Comparison of ENCODE assay signal across 21 cellular contexts in the genomic region with DNA sequence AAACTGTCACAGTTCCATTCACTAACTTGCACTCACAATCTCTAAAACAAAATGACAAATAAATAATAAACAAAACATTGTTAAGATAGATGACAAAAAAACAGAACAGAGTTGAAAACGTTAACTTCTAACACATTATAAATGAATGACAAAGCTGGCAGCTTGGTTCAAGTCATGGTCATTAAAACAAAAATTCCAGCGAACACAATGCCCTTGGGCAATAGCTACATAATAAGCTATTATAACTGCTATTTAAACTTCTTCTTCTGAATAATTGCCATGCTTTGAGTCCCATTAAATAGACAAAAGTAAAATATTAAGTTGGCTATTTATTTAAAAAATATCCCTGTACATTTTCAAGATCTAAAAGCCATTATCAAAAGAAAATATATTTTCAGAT. TPM values are rescaled to one million over a fixed set of nuclear protein-coding genes. Genes with fewer than 3 reads are reported as not detected.
DNase-seq lines count a peak whose midpoint lies in the region; ATAC-seq and TF ChIP-seq lines count a peak whose summit lies in the region.
"Had no signal": no experiment of that assay in that cellular context is flagged by ENCODE, and none has a peak within 500 bp of the region (broad histone marks: within the 10 kb centered on the region; RNA-seq: fewer than 3 reads in every experiment).

No MANE protein-coding gene starts in this region.

- DNase-seq in natural killer cell: no peak
- no peak for DNase-seq in natural killer cell treated with Interleukin-12 subunit alpha and Interleukin-12 subunit beta and Interleukin-15 and Interleukin-18, amount 100 ng/mL, for 72 hours (ENCODE audit: low spot score)
- no peak for DNase-seq in WTC11 (ENCODE audit: low spot score)
- no peak for DNase-seq in mesothelial cell of epicardium (ENCODE audit: low spot score in 2 of 2, unreplicated experiment in 2 of 2)
- DNase-seq in NK-92 (lab: John Stamatoyannopoulos, UW; ENCODE audit: unreplicated experiment): no peak
- DNase-seq in D341Med (ENCODE audit: low spot score): no peak
- no peak for DNase-seq in NCI-H2227 (lab: John Stamatoyannopoulos, UW; ENCODE audit: unreplicated experiment)
- DNase-seq: activated CD8-positive, alpha-beta memory T cell treated with anti-CD3 and anti-CD28 coated beads for 24 hours; activated naive CD4-positive, alpha-beta T cell treated with anti-CD3 and anti-CD28 coated beads for 36 hours; activated T-cell treated with anti-CD3 and anti-CD28 coated beads, Interleukin-2, amount 50 U/mL, for 48 hours; amniotic stem cell; effector CD8-positive, alpha-beta T cell; foreskin keratinocyte; IMR-90; left colon; mesendoderm; NCI-H2081; NCI-H345; NCI-H774; psoas muscle; stimulated activated naive CD8-positive, alpha-beta T cell treated with anti-CD3 and anti-CD28 coated beads, Interleukin-15, Interleukin-2, amounts not matched to agents 100 U/mL and 50 U/mL, for 24 hours had no signal

- CTCF ChIA-PET in WTC11 (lab: Charles Lee): no interaction called here

- no peaks in the 10 kb centered on the region for H3K36me3 Mint-ChIP-seq in natural killer cell
- H3K36me3 Mint-ChIP-seq in natural killer cell treated with Interleukin-12 subunit alpha and Interleukin-12 subunit beta and Interleukin-15 and Interleukin-18, amount 100 ng/mL, for 72 hours: peaks cover 35% of the 10 kb centered on the region
- H3K36me3 Mint-ChIP-seq in WTC11: peaks cover 12% of the 10 kb centered on the region
- H3K36me3 Mint-ChIP-seq in mesothelial cell of epicardium: peaks cover 24% of the 10 kb centered on the region

- intact Hi-C loops in natural killer cell (cut with micrococcal nuclease): no loop called here

- H3K27me3 Mint-ChIP-seq in natural killer cell (ENCODE audit: low read depth in 2 of 2) (no peaks in the 10 kb centered on the region), WTC11 (ENCODE audit: low read depth) (no peaks in the 10 kb centered on the region), mesothelial cell of epicardium (ENCODE audit: low read depth) (no peaks in the 10 kb centered on the region)
- H3K27me3 Mint-ChIP-seq in natural killer cell treated with Interleukin-12 subunit alpha and Interleukin-12 subunit beta and Interleukin-15 and Interleukin-18, amount 100 ng/mL, for 72 hours: no peaks in the 10 kb centered on the region

- H3K4me3 Mint-ChIP-seq in natural killer cell (no peak overlapping the region), WTC11 (no peak overlapping the region), mesothelial cell of epicardium (no peak overlapping the region)
- no peak overlapping the region for H3K4me3 Mint-ChIP-seq in natural killer cell treated with Interleukin-12 subunit alpha and Interleukin-12 subunit beta and Interleukin-15 and Interleukin-18, amount 100 ng/mL, for 72 hours
- H3K4me3 Mint-ChIP-seq: activated naive CD4-positive, alpha-beta T cell treated with anti-CD3 and anti-CD28 coated beads for 36 hours had no signal

- H3K4me1 Mint-ChIP-seq in natural killer cell: peaks cover 27 to 34% of the 10 kb centered on the region in 2 donors
- peaks cover 22 to 36% of the 10 kb centered on the region in 2 donors for H3K4me1 Mint-ChIP-seq in natural killer cell treated with Interleukin-12 subunit alpha and Interleukin-12 subunit beta and Interleukin-15 and Interleukin-18, amount 100 ng/mL, for 72 hours (ENCODE audit: low read depth in 2 of 2)
- H3K4me1 Mint-ChIP-seq in WTC11: no peaks in the 10 kb centered on the region
- H3K4me1 Mint-ChIP-seq in mesothelial cell of epicardium: peaks cover 31% of the 10 kb centered on the region

- TF ChIP-seq CTCF in natural killer cell (IDR thresholded peaks at IDR 0.05) (no peak), WTC11 (IDR thresholded peaks at IDR 0.05) (no peak), mesothelial cell of epicardium (IDR thresholded peaks at IDR 0.05; ENCODE audit: unreplicated experiment) (no peak)

- ATAC-seq in natural killer cell (no peak), WTC11 (no peak)
- no peak for ATAC-seq in natural killer cell treated with Interleukin-12 subunit alpha and Interleukin-12 subunit beta and Interleukin-15 and Interleukin-18, amount 100 ng/mL, for 72 hours
- ATAC-seq: foreskin keratinocyte; left colon; psoas muscle; stimulated activated naive CD8-positive, alpha-beta T cell treated with anti-CD3 and anti-CD28 coated beads, Interleukin-15, Interleukin-2, amounts not matched to agents 100 U/mL and 50 U/mL, for 24 hours had no signal

- H3K9me3 Mint-ChIP-seq in natural killer cell: no peaks in the 10 kb centered on the region
- H3K9me3 Mint-ChIP-seq in natural killer cell treated with Interleukin-12 subunit alpha and Interleukin-12 subunit beta and Interleukin-15 and Interleukin-18, amount 100 ng/mL, for 72 hours: no peaks in the 10 kb centered on the region
- H3K9me3 Mint-ChIP-seq in WTC11: no peaks in the 10 kb centered on the region
- no peaks in the 10 kb centered on the region for H3K9me3 Mint-ChIP-seq in mesothelial cell of epicardium
- H3K9me3 Mint-ChIP-seq: activated naive CD4-positive, alpha-beta T cell treated with anti-CD3 and anti-CD28 coated beads for 36 hours had no signal

- peak overlapping the region; percentile 14 to 78 for H3K27ac Mint-ChIP-seq in natural killer cell
- peak overlapping the region in 1 of 2 donors; percentile 32 for H3K27ac Mint-ChIP-seq in natural killer cell treated with Interleukin-12 subunit alpha and Interleukin-12 subunit beta and Interleukin-15 and Interleukin-18, amount 100 ng/mL, for 72 hours
- 0 out of 2 replicates have a peak overlapping the region, but pooled peaks have one; percentile 20 for H3K27ac Mint-ChIP-seq in WTC11
- H3K27ac Mint-ChIP-seq in mesothelial cell of epicardium: peak overlapping the region; percentile 76
- H3K27ac Mint-ChIP-seq: activated naive CD4-positive, alpha-beta T cell treated with anti-CD3 and anti-CD28 coated beads for 36 hours had no signal

- POLR2A ChIA-PET in WTC11 (lab: Charles Lee): no interaction called here

TF ChIP-seq in WTC11, 78 proteins besides CTCF, POLR2A, EP300 and RAD21:
- no peak for TF ChIP-seq HMGA2 (CRISPR knock-in tag; IDR thresholded peaks at IDR 0.05)

RNA-seq across cellular contexts. Expression of a gene that starts 54.7 kb away (rescaled TPM):
- total RNA-seq in natural killer cell (100 to 1,000 TPM; 262 to 291 (median 285) TPM), WTC11 (2021) (64.4 to 69.9 TPM (median 65.1 TPM) in 3 replicates), mesothelial cell of epicardium (149 to 154 TPM (median 150 TPM) in 3 replicates)
- total RNA-seq in natural killer cell treated with Interleukin-12 subunit alpha and Interleukin-12 subunit beta and Interleukin-15 and Interleukin-18, amount 100 ng/mL, for 72 hours: 100 to 1,000 TPM; 208 to 223 TPM
